8 cellular contexts compared by ENCODE assay signal in the genomic region with DNA sequence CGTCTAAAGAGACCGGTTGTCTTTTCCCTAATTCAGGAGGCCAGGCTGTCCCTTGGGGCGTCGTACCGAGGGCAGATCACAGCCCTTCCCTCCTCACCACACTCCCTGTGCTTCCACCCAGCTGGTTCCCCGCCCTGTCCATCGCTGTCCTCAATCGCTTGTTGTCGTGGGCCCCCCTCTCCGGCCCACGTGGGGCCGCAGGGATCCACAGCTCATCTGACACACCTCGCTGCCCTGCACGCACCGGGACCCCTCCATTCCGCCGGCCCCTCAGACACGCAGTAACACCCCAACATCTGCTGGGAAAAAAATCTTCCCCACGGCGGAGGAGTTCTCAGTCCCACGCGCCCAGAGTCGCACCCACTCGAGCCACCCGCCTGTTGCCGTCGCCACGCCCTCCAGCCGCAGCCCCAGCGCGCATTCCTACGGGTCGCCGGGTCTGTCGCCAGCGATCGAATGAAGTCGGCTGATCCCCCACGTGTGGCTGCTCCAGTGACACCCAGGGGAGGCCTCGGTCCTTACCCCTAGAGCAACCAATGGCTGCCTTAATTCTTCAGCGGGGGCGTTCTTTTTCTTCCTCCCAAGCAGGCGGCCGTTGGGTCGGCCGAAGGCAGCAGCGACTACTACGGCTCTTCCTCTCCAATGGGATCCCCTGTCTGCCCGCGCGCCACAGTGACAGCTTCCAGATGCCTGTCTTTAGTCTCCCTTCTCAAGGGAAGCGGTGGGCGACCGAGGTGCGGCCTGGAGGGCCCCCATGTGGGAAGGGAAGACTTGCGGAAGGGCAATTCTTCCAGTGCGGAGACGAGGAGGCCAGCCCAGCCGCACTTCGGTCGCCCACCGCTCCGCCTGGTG. TPM values are rescaled to one million over a fixed set of nuclear protein-coding genes. Genes with fewer than 3 reads are reported as not detected.
A peak's percentile ranks its signal among the peaks of the same experiment; 100 is the strongest.
DNase-seq lines count a peak whose midpoint lies in the region; ATAC-seq and TF ChIP-seq lines count a peak whose summit lies in the region.

No MANE protein-coding gene starts in this region.

- intact Hi-C loops in testis (cut with DNase I; ENCODE audit: low total_unique reads): no loop called here

- WGBS in testis, 2 donors: 3 to 17% methylated on average over 13 to 56 of the region's 63 CpGs

- H3K4me3 ChIP-seq in HL-60 (replicated peaks; ENCODE audit: insufficient read depth, low read length) (peak overlapping the region; percentile 75), RWPE2 (ENCODE audit: severe bottlenecking) (peak overlapping the region; percentile 88), foreskin fibroblast (ENCODE audit: low read depth in 1 of 2, low read length in 2 of 2) (peak overlapping the region; percentile 71 to 94), neuron (ENCODE audit: low read length) (peak overlapping the region; percentile 94), testis (peak overlapping the region; percentile 69 to 89)

- ATAC-seq in RWPE2 (ENCODE audit: low read depth): peak; percentile 41

- DNase-seq in Caki2 (ENCODE audit: low read depth): peak; percentile 84
- peak; percentile 91 for DNase-seq in GM20000 (ENCODE audit: low spot score)
- DNase-seq in HL-60 (ENCODE audit: low read depth in 1 of 2, low spot score in 1 of 2): peak in 1 of 2 experiments; percentile 47
- DNase-seq in RWPE2 (ENCODE audit: low spot score): peak; percentile 72
- DNase-seq in activated effector memory CD4-positive, alpha-beta T cell treated with anti-CD3 and anti-CD28 coated beads, Interleukin-2, amount 50 U/mL, for 16 hours: peak; percentile 86
- peak; percentile 61 to 80 for DNase-seq in foreskin fibroblast
- DNase-seq in testis: peak; percentile 77

- H3K4me1 ChIP-seq in RWPE2 (ENCODE audit: insufficient read depth, poor library complexity, severe bottlenecking) (peaks cover 6% of the 10 kb centered on the region), neuron (ENCODE audit: insufficient read depth, low read length) (peaks cover 28% of the 10 kb centered on the region), testis (peaks cover 4% of the 10 kb centered on the region)

- TF ChIP-seq CTCF in GM20000 (IDR thresholded peaks at IDR 0.05; ENCODE audit: extremely low read depth, missing control alignments) (no peak), HL-60 (IDR thresholded peaks at IDR 0.05; ENCODE audit: insufficient read depth, low read length) (no peak), RWPE2 (IDR thresholded peaks at IDR 0.05; ENCODE audit: poor library complexity, severe bottlenecking) (no peak), foreskin fibroblast (IDR thresholded peaks at IDR 0.05; ENCODE audit: low read depth, low read length) (no peak), testis (IDR thresholded peaks at IDR 0.05) (no peak)

- H3K27ac ChIP-seq in HL-60 (replicated peaks): peak overlapping the region; percentile 58
- H3K27ac ChIP-seq in RWPE2 (ENCODE audit: poor library complexity, severe bottlenecking): peak overlapping the region; percentile 43
- peak overlapping the region; percentile 87 for H3K27ac ChIP-seq in testis

- H3K27me3 ChIP-seq in HL-60 (ENCODE audit: insufficient read depth, poor library complexity, severe bottlenecking): no peaks in the 10 kb centered on the region
- H3K27me3 ChIP-seq in RWPE2 (ENCODE audit: insufficient read depth, poor library complexity, severe bottlenecking): no peaks in the 10 kb centered on the region
- H3K27me3 ChIP-seq in neuron (ENCODE audit: insufficient read depth, low read length): no peaks in the 10 kb centered on the region
- H3K27me3 ChIP-seq in testis: no peaks in the 10 kb centered on the region

- peak overlapping the region; percentile 78 for H2AFZ ChIP-seq in neuron (ENCODE audit: low read depth, low read length)

- H3K36me3 ChIP-seq in RWPE2 (ENCODE audit: low read depth) (no peaks in the 10 kb centered on the region), neuron (ENCODE audit: insufficient read depth, low read length) (peaks cover 2% of the 10 kb centered on the region), testis (ENCODE audit: low read depth, missing control alignments) (no peaks in the 10 kb centered on the region)

- TF ChIP-seq POLR2A in testis (IDR thresholded peaks at IDR 0.05): no peak

- no peaks in the 10 kb centered on the region for H3K9me3 ChIP-seq in RWPE2 (ENCODE audit: severe bottlenecking)
- H3K9me3 ChIP-seq in neuron (ENCODE audit: low read length): no peaks in the 10 kb centered on the region
- H3K9me3 ChIP-seq in testis: no peaks in the 10 kb centered on the region

- in situ Hi-C loops in Caki2 (cut with HindIII; ENCODE audit: low pct_unique_long_range_greater_than_20kb, low sequenced_read_pairs): no loop called here

RNA-seq across cellular contexts. Expression of a gene that starts 0.9 kb away (rescaled TPM):
- 33.7 and 37.6 TPM in 2 replicates for total RNA-seq in Caki2 (2014; rRNA removed; shearing (Covaris generic); ENCODE audit: low replicate concordance)
- 10 to 100 TPM; 21.2 to 22.8 TPM for total RNA-seq in testis
- polyA plus RNA-seq in testis (ENCODE audit: insufficient read depth, low read depth, low replicate concordance): 15.5 TPM

RNA-seq across cellular contexts. Expression of a gene that starts 50.7 kb away (rescaled TPM):
- total RNA-seq in Caki2 (2014; rRNA removed; shearing (Covaris generic); ENCODE audit: low replicate concordance): not detected in 2 replicates
- total RNA-seq in testis: under 1 TPM; 0.08 to 0.12 TPM
- 0.21 TPM for polyA plus RNA-seq in testis (ENCODE audit: insufficient read depth, low read depth, low replicate concordance)
